8 cellular contexts compared by ENCODE assay signal in genomic region chr2:195575879-195576391, GRCh38.
DNase-seq lines count a peak whose midpoint lies in the region; ATAC-seq, FAIRE-seq and TF ChIP-seq lines count a peak whose summit lies in the region.

No MANE protein-coding gene starts in this region.

- FAIRE-seq in H1 (lab: Jason Lieb, UNC), result no peak

- no peak overlapping the region for H3K9ac ChIP-seq in OCI-LY1 (ENCODE audit: low read length)
- H3K9ac ChIP-seq in H1 (replicated peaks in 1 of 4; ENCODE audit: extremely low read depth in 1 of 4, low read depth in 3 of 4, low read length in 3 of 4), result no peak overlapping the region

- no peak for TF ChIP-seq CTCF in CD14-positive monocyte (IDR thresholded peaks at IDR 0.05)
- TF ChIP-seq CTCF in OCI-LY1 (IDR thresholded peaks at IDR 0.05; ENCODE audit: low read length), result peak; percentile 58
- TF ChIP-seq CTCF in H1 (IDR thresholded peaks at IDR 0.05; ENCODE audit: control extremely low read depth in 1 of 3, insufficient read depth in 1 of 3, low read depth in 1 of 3, low read length in 3 of 3), result peak in 1 of 3 experiments; percentile 12; a peak in 1 of 4 replicates
- no peak for TF ChIP-seq CTCF in omental fat pad (IDR thresholded peaks at IDR 0.05)
- TF ChIP-seq CTCF in esophagus squamous epithelium (IDR thresholded peaks at IDR 0.05), result no peak

- TF ChIP-seq RAD21 in H1 (IDR thresholded peaks at IDR 0.05 in 1 of 2, conservative IDR thresholded peaks at IDR 0.05 in 1 of 2; ENCODE audit: low read depth in 2 of 2, low read length in 2 of 2), result peak; percentile 43 to 54

- H3K23me2 ChIP-seq in H1 (ENCODE audit: low read depth, low read length), result no peaks in the 10 kb centered on the region

- no peak overlapping the region for H2BK12ac ChIP-seq in H1 (ENCODE audit: low read depth, low read length)

- H3K14ac ChIP-seq in H1 (ENCODE audit: insufficient read length), result no peak overlapping the region

- H3K36me3 Mint-ChIP-seq in CD14-positive monocyte, result no peaks in the 10 kb centered on the region

- CTCF ChIA-PET in H1 (lab: Charles Lee; ENCODE audit: partially characterized antibody), result interaction anchor here (0.7 to 5.7 kb wide), 18 partner anchors 9 to 97 kb away, joined by 3 to 40 read pairs (median 3); partner anchors contain the start of gene SLC39A10

- H3K9me2 ChIP-seq in OCI-LY1 (ENCODE audit: low read depth, low read length), result no peaks in the 10 kb centered on the region

- H3F3A ChIP-seq in OCI-LY1 (ENCODE audit: insufficient read depth, low read length), result no peaks in the 10 kb centered on the region

- H2AK5ac ChIP-seq in H1 (ENCODE audit: low read depth, low read length), result no peak overlapping the region

- no peak overlapping the region for H3K56ac ChIP-seq in H1 (replicated peaks; ENCODE audit: insufficient read length, low read depth, low read length)

- H4K91ac ChIP-seq in H1 (replicated peaks; ENCODE audit: insufficient read length, low read length), result no peak overlapping the region

- no peak for DNase-seq in CD14-positive monocyte (ENCODE audit: low spot score)
- DNase-seq in H1 (ENCODE audit: low read depth in 1 of 2, low spot score in 2 of 2), result no peak
- DNase-seq in omental fat pad (ENCODE audit: low spot score), result no peak
- no peak for DNase-seq in esophagus squamous epithelium (lab: John Stamatoyannopoulos, UW)

- H3K4me2 ChIP-seq in OCI-LY1 (ENCODE audit: low read length), result no peak overlapping the region
- H3K4me2 ChIP-seq in H1 (ENCODE audit: insufficient read depth in 1 of 2, low read depth in 2 of 2, low read length in 2 of 2), result no peak overlapping the region

- H3K4me1 Mint-ChIP-seq in CD14-positive monocyte, result peaks cover 37% of the 10 kb centered on the region

- TF ChIP-seq EP300 in H1 (IDR thresholded peaks at IDR 0.05; ENCODE audit: borderline replicate concordance in 1 of 2, low read depth in 2 of 2, low read length in 2 of 2), result no peak

- peak overlapping the region; percentile 68 to 84 for H3K4me3 Mint-ChIP-seq in CD14-positive monocyte

- H3K36me3 ChIP-seq in OCI-LY1 (ENCODE audit: insufficient read depth, low read length) (no peaks in the 10 kb centered on the region), H1 (ENCODE audit: control insufficient read depth in 2 of 4, insufficient read depth in 4 of 4, low read length in 3 of 4) (no peaks in the 10 kb centered on the region), esophagus squamous epithelium (no peaks in the 10 kb centered on the region)

- H3K79me2 ChIP-seq in OCI-LY1 (ENCODE audit: insufficient read depth, low read length) (no peaks in the 10 kb centered on the region), H1 (ENCODE audit: control insufficient read depth in 1 of 2, insufficient read depth in 2 of 2, low read length in 2 of 2) (no peaks in the 10 kb centered on the region)

- H2AFZ ChIP-seq in OCI-LY1 (ENCODE audit: low read length) (no peak overlapping the region), H1 (ENCODE audit: low read length) (no peak overlapping the region)

- H3K4me1 ChIP-seq in OCI-LY1 (ENCODE audit: insufficient read depth, low read length, severe bottlenecking) (peaks cover 11% of the 10 kb centered on the region), H1 (replicated peaks in 1 of 4; ENCODE audit: control insufficient read depth in 3 of 4, insufficient read depth in 4 of 4, low read length in 3 of 4) (no peaks in the 10 kb centered on the region), esophagus squamous epithelium (peaks cover 0 to 6% (median 0%) of the 10 kb centered on the region in 3 donors)

- intact Hi-C loops in CD14-positive monocyte (cut with micrococcal nuclease), result loop anchor here (5.0 to 10.0 kb wide), 2 partner anchors 79 to 81 kb away; partner anchors contain the start of gene SLC39A10 (in 2 of the 2)
- intact Hi-C loops in esophagus squamous epithelium (cut with DNase I), result no loop called here

- H3K4me3 ChIP-seq in OCI-LY1 (ENCODE audit: low read depth, low read length, poor library complexity, severe bottlenecking) (no peak overlapping the region), H1 (ENCODE audit: extremely low read depth in 1 of 4, insufficient read depth in 2 of 4, low read depth in 3 of 4, low read length in 4 of 4) (no peak overlapping the region), esophagus squamous epithelium (no peak overlapping the region)

- H2BK120ac ChIP-seq in H1 (replicated peaks; ENCODE audit: low read depth, low read length), result no peak overlapping the region

- no peak overlapping the region for H2BK5ac ChIP-seq in H1 (ENCODE audit: low read depth, low read length)

- no peak overlapping the region for H4K5ac ChIP-seq in H1 (ENCODE audit: insufficient read length, low read depth, low read length)

- POLR2A ChIA-PET in H1 (lab: Charles Lee; ENCODE audit: partially characterized antibody), result no interaction called here

- H3K4ac ChIP-seq in H1 (replicated peaks; ENCODE audit: insufficient read length, low read depth, low read length), result no peak overlapping the region

- WGBS in H1 (ENCODE audit: extremely low coverage in 1 of 2, insufficient coverage in 1 of 2, insufficient read length in 1 of 2, insufficient replicate concordance in 2 of 2, low coverage in 1 of 2, low lambda C conversion rate in 2 of 2, missing lambda C conversion rate in 1 of 2), 2 experiments, result 68% methylated on average over 4 of the region's 4 CpGs; no CpG with 5 or more reads in 1 of the 2 experiments
- WGBS in esophagus squamous epithelium, 2 donors, result 11 to 19% methylated on average over 4 of the region's 4 CpGs

- no peaks in the 10 kb centered on the region for H3K27me3 Mint-ChIP-seq in CD14-positive monocyte (ENCODE audit: low read depth in 3 of 3)

- H3K79me1 ChIP-seq in H1 (ENCODE audit: low read depth, low read length), result no peaks in the 10 kb centered on the region

- H4K8ac ChIP-seq in H1 (ENCODE audit: extremely low read depth, insufficient read depth, low read length), result no peak overlapping the region

- H4K20me1 ChIP-seq in OCI-LY1 (ENCODE audit: insufficient read depth, low read length) (no peaks in the 10 kb centered on the region), H1 (replicated peaks in 1 of 2; ENCODE audit: control insufficient read depth in 1 of 2, insufficient read depth in 2 of 2, low read length in 2 of 2) (no peaks in the 10 kb centered on the region)

- ATAC-seq in GM18867 (IDR thresholded peaks at IDR 0.05; ENCODE audit: unreplicated experiment), result peak; percentile 70
- peak; percentile 42 for ATAC-seq in HG03060 (IDR thresholded peaks at IDR 0.05; ENCODE audit: low read depth, unreplicated experiment)
- peak; percentile 81 for ATAC-seq in omental fat pad (ENCODE audit: low FRiP score)
- ATAC-seq in HG03520 (IDR thresholded peaks at IDR 0.05; ENCODE audit: unreplicated experiment), result no peak

- no peak overlapping the region for H2BK15ac ChIP-seq in H1 (ENCODE audit: low read length)

- H3K9me3 Mint-ChIP-seq in CD14-positive monocyte, result no peaks in the 10 kb centered on the region

- no peak overlapping the region for H3K18ac ChIP-seq in H1 (ENCODE audit: extremely low read depth, low read length)

- TF ChIP-seq POLR2A in H1 (IDR thresholded peaks at IDR 0.05; ENCODE audit: control extremely low read depth in 1 of 2, low read depth in 2 of 2, low read length in 2 of 2) (no peak), esophagus squamous epithelium (IDR thresholded peaks at IDR 0.05) (no peak)

- H3K27ac ChIP-seq in OCI-LY1 (ENCODE audit: low read depth, low read length, poor library complexity, severe bottlenecking) (no peak overlapping the region), H1 (ENCODE audit: low read depth, low read length) (no peak overlapping the region), esophagus squamous epithelium (no peak overlapping the region)

- H3K9me3 ChIP-seq in OCI-LY1 (ENCODE audit: low read length) (no peaks in the 10 kb centered on the region), H1 (ENCODE audit: insufficient read depth in 2 of 2, low read depth in 1 of 2, low read length in 1 of 2) (no peaks in the 10 kb centered on the region), esophagus squamous epithelium (no peaks in the 10 kb centered on the region)

- H3K27me3 ChIP-seq in OCI-LY1 (ENCODE audit: insufficient read depth, low read length), result no peaks in the 10 kb centered on the region
- H3K27me3 ChIP-seq in H1 (replicated peaks in 1 of 4; ENCODE audit: control insufficient read depth in 3 of 4, extremely low read depth in 1 of 4, insufficient read depth in 3 of 4, low read length in 3 of 4), result no peaks in the 10 kb centered on the region
- no peaks in the 10 kb centered on the region for H3K27me3 ChIP-seq in esophagus squamous epithelium

- H2BK20ac ChIP-seq in H1 (ENCODE audit: low read length), result no peak overlapping the region

- H3K23ac ChIP-seq in H1 (ENCODE audit: insufficient read length), result no peak overlapping the region

- peak overlapping the region; percentile 87 to 98 (median 94) for H3K27ac Mint-ChIP-seq in CD14-positive monocyte

TF ChIP-seq in H1, 55 proteins besides CTCF, POLR2A, EP300 and RAD21:
- TF ChIP-seq CEBPB (IDR thresholded peaks at IDR 0.05; ENCODE audit: low read depth, low read length), result peak; percentile 80
- TF ChIP-seq HDAC6 (IDR thresholded peaks at IDR 0.05; ENCODE audit: low read depth, low read length), result no peak
TF ChIP-seq in H1: peak in this region for 1.
